17 cellular contexts compared by ENCODE assay signal in genomic region chr4:78627046-78627965, GRCh38.
DNase-seq lines count a peak whose midpoint lies in the region; ATAC-seq and TF ChIP-seq lines count a peak whose summit lies in the region.
"Had no signal": no experiment of that assay in that cellular context is flagged by ENCODE, and none has a peak within 500 bp of the region (broad histone marks: within the 10 kb centered on the region; RNA-seq: fewer than 3 reads in every experiment).

No MANE protein-coding gene starts in this region.

- peaks cover 3 to 4% of the 10 kb centered on the region in 2 donors for H3K9me3 Mint-ChIP-seq in stimulated activated naive B cell treated with anti-CD40 and anti-IgM and Interleukin-4, amounts not matched to agents 10 μg/mL and 1 μg/mL and 100 μg/mL, for 72 hours
- H3K9me3 Mint-ChIP-seq: CD4-positive, alpha-beta T cell; H9 had no signal

- H3K79me2 ChIP-seq in Loucy (ENCODE audit: insufficient read depth, low read length) (no peaks in the 10 kb centered on the region), fibroblast of lung (ENCODE audit: control insufficient read depth, insufficient read depth, low read length) (no peaks in the 10 kb centered on the region)

- H3K9me2 ChIP-seq in Loucy (replicated peaks; ENCODE audit: low read depth, low read length), result no peaks in the 10 kb centered on the region

- peak overlapping the region; percentile 43 for H3K4me2 ChIP-seq in Loucy (ENCODE audit: low read depth, low read length, poor library complexity, severe bottlenecking)
- H3K4me2 ChIP-seq in fibroblast of lung (ENCODE audit: extremely low read depth, insufficient read depth, low read length), result peak overlapping the region; percentile 21

- no peak overlapping the region for H3K4me3 Mint-ChIP-seq in stimulated activated naive B cell treated with anti-CD40 and anti-IgM and Interleukin-4, amounts not matched to agents 10 μg/mL and 1 μg/mL and 100 μg/mL, for 72 hours
- H3K4me3 Mint-ChIP-seq: CD4-positive, alpha-beta T cell; H9 had no signal

- peak; percentile 36 for ATAC-seq in GM18909 (IDR thresholded peaks at IDR 0.05; ENCODE audit: poor library complexity, unreplicated experiment)
- no peak for ATAC-seq in stimulated activated naive B cell treated with anti-CD40 and anti-IgM and Interleukin-4, amounts not matched to agents 10 μg/mL and 1 μg/mL and 100 μg/mL, for 72 hours (replicated peaks)
- no peak for ATAC-seq in GM21360 (IDR thresholded peaks at IDR 0.05; ENCODE audit: unreplicated experiment)
- ATAC-seq: Panc1, T-helper 17 cell had no signal

- H2AFZ ChIP-seq in Loucy (ENCODE audit: low read length), result peak overlapping the region; percentile 68
- H2AFZ ChIP-seq in fibroblast of lung (ENCODE audit: low read length), result peak overlapping the region; percentile 14

- H3K27ac Mint-ChIP-seq in stimulated activated naive B cell treated with anti-CD40 and anti-IgM and Interleukin-4, amounts not matched to agents 10 μg/mL and 1 μg/mL and 100 μg/mL, for 72 hours, result peak overlapping the region; percentile 62
- H3K27ac Mint-ChIP-seq: CD4-positive, alpha-beta T cell; H9; T-helper 17 cell had no signal

- H3K27ac ChIP-seq in fibroblast of lung (ENCODE audit: insufficient read depth, low read length), result no peak overlapping the region

- H3K4me3 ChIP-seq in Loucy (ENCODE audit: low read length, poor library complexity, severe bottlenecking) (peak overlapping the region; percentile 18), fibroblast of lung (replicated peaks in 1 of 4; ENCODE audit: control extremely low read depth in 1 of 4, insufficient read depth in 1 of 4, low read depth in 3 of 4, low read length in 4 of 4) (no peak overlapping the region)

- H3K9ac ChIP-seq in Loucy (ENCODE audit: low read depth, low read length, poor library complexity, severe bottlenecking), result peak overlapping the region; percentile 8
- no peak overlapping the region for H3K9ac ChIP-seq in fibroblast of lung (ENCODE audit: insufficient read depth, low read length)

- no peaks in the 10 kb centered on the region for H3F3A ChIP-seq in Loucy (ENCODE audit: low read depth)

- no peaks in the 10 kb centered on the region for H3K9me3 ChIP-seq in Loucy (ENCODE audit: insufficient read depth, low read depth, low read length)
- no peaks in the 10 kb centered on the region for H3K9me3 ChIP-seq in fibroblast of lung (ENCODE audit: control insufficient read depth, insufficient read depth, low read depth, low read length)

- no peak for TF ChIP-seq CTCF in Loucy (conservative IDR thresholded peaks at IDR 0.05; ENCODE audit: low read length)
- TF ChIP-seq CTCF in fibroblast of lung (conservative IDR thresholded peaks at IDR 0.05 in 1 of 2, IDR thresholded peaks at IDR 0.05 in 1 of 2; ENCODE audit: low read depth in 1 of 2, low read length in 2 of 2), result no peak

- H3K4me1 Mint-ChIP-seq in stimulated activated naive B cell treated with anti-CD40 and anti-IgM and Interleukin-4, amounts not matched to agents 10 μg/mL and 1 μg/mL and 100 μg/mL, for 72 hours, result peaks cover 40 to 58% of the 10 kb centered on the region in 2 donors

- H4K20me1 ChIP-seq in Loucy (ENCODE audit: insufficient read depth, low read length, poor library complexity, severe bottlenecking), result no peaks in the 10 kb centered on the region
- H4K20me1 ChIP-seq in fibroblast of lung (ENCODE audit: control insufficient read depth, extremely low read depth, insufficient read depth, low read length), result no peaks in the 10 kb centered on the region

- H3K27me3 Mint-ChIP-seq in stimulated activated naive B cell treated with anti-CD40 and anti-IgM and Interleukin-4, amounts not matched to agents 10 μg/mL and 1 μg/mL and 100 μg/mL, for 72 hours, result no peaks in the 10 kb centered on the region
- H3K27me3 Mint-ChIP-seq: CD4-positive, alpha-beta T cell; T-helper 17 cell had no signal

- DNase-seq in fibroblast of lung (ENCODE audit: low read depth in 2 of 2) (peak in 1 of 2 donors; percentile 34), foreskin melanocyte (no peak), mucosa of gallbladder (ENCODE audit: low spot score) (no peak)
- DNase-seq in stimulated activated naive B cell treated with anti-CD40 and anti-IgM and Interleukin-4, amounts not matched to agents 10 μg/mL and 1 μg/mL and 100 μg/mL, for 72 hours, result no peak
- no peak for DNase-seq in stimulated activated CD4-positive, alpha-beta T cell treated with anti-CD3 and anti-CD28 coated beads, Interleukin-12 subunit alpha, Interleukin-12 subunit beta, amount 100 ng/mL, for 4 hours
- DNase-seq: activated CD4-positive, alpha-beta T cell treated with anti-CD3 and anti-CD28 coated beads, Interleukin-2, amount 50 U/mL, for 4 hours; activated gamma-delta T cell; CD4-positive, alpha-beta T cell; effector memory CD4-positive, alpha-beta T cell; H9; Karpas-422; mesendoderm; T-helper 17 cell had no signal

- H3K36me3 ChIP-seq in Loucy (ENCODE audit: insufficient read depth, low read length) (no peaks in the 10 kb centered on the region), fibroblast of lung (ENCODE audit: control insufficient read depth, insufficient read depth, low read length) (no peaks in the 10 kb centered on the region)

- H3K36me3 Mint-ChIP-seq in stimulated activated naive B cell treated with anti-CD40 and anti-IgM and Interleukin-4, amounts not matched to agents 10 μg/mL and 1 μg/mL and 100 μg/mL, for 72 hours, result peaks cover 1 to 3% of the 10 kb centered on the region in 2 donors

- H3K4me1 ChIP-seq in Loucy (ENCODE audit: insufficient read depth, low read length, poor library complexity, severe bottlenecking) (peaks cover 49% of the 10 kb centered on the region), fibroblast of lung (ENCODE audit: control insufficient read depth, extremely low read depth, insufficient read depth, low read length) (peaks cover 2% of the 10 kb centered on the region)

- no peaks in the 10 kb centered on the region for H3K27me3 ChIP-seq in Loucy (ENCODE audit: insufficient read depth, low read length, poor library complexity, severe bottlenecking)
- no peaks in the 10 kb centered on the region for H3K27me3 ChIP-seq in fibroblast of lung (ENCODE audit: control insufficient read depth, insufficient read depth, low read length)
